8 cellular contexts compared by ENCODE assay signal in genomic region chr9:122122903-122123632, GRCh38. TPM values are rescaled to one million over a fixed set of nuclear protein-coding genes. Genes with fewer than 3 reads are reported as not detected.
DNase-seq lines count a peak whose midpoint lies in the region; ATAC-seq and TF ChIP-seq lines count a peak whose summit lies in the region.

No MANE protein-coding gene starts in this region.

- H3K27ac Mint-ChIP-seq in neural progenitor cell, result peak overlapping the region; percentile 42

- no peak for TF ChIP-seq POLR2A in stomach (IDR thresholded peaks at IDR 0.05)

- H3K9me3 ChIP-seq in OCI-LY1 (ENCODE audit: low read length) (no peaks in the 10 kb centered on the region), fibroblast of lung (ENCODE audit: control insufficient read depth, insufficient read depth, low read depth, low read length) (no peaks in the 10 kb centered on the region), neural progenitor cell (ENCODE audit: low read depth) (no peaks in the 10 kb centered on the region), stomach (no peaks in the 10 kb centered on the region)

- peak; percentile 99 for TF ChIP-seq CTCF in OCI-LY1 (IDR thresholded peaks at IDR 0.05; ENCODE audit: low read length)
- peak; percentile 99 to 100 for TF ChIP-seq CTCF in fibroblast of lung (conservative IDR thresholded peaks at IDR 0.05 in 1 of 2, IDR thresholded peaks at IDR 0.05 in 1 of 2; ENCODE audit: low read depth in 1 of 2, low read length in 2 of 2)
- TF ChIP-seq CTCF in neural progenitor cell (IDR thresholded peaks at IDR 0.05), result peak; percentile 100
- TF ChIP-seq CTCF in stomach (IDR thresholded peaks at IDR 0.05), result peak in 6 of 7 experiments; percentile 75 to 97 (median 95)

- peaks cover 17% of the 10 kb centered on the region; the same call in 1 of the 2 replicates for H3K27me3 ChIP-seq in OCI-LY1 (ENCODE audit: insufficient read depth, low read length)
- H3K27me3 ChIP-seq in fibroblast of lung (ENCODE audit: control insufficient read depth, insufficient read depth, low read length), result no peaks in the 10 kb centered on the region
- H3K27me3 ChIP-seq in neural progenitor cell, result peaks cover 48% of the 10 kb centered on the region
- peaks cover 0 to 29% (median 20%) of the 10 kb centered on the region in 3 donors for H3K27me3 ChIP-seq in stomach

- H3K27ac ChIP-seq in OCI-LY1 (ENCODE audit: low read depth, low read length, poor library complexity, severe bottlenecking) (no peak overlapping the region), fibroblast of lung (ENCODE audit: insufficient read depth, low read length) (no peak overlapping the region), neural progenitor cell (no peak overlapping the region), stomach (no peak overlapping the region)

- H3K36me3 ChIP-seq in OCI-LY1 (ENCODE audit: insufficient read depth, low read length), result no peaks in the 10 kb centered on the region
- no peaks in the 10 kb centered on the region for H3K36me3 ChIP-seq in fibroblast of lung (ENCODE audit: control insufficient read depth, insufficient read depth, low read length)
- H3K36me3 ChIP-seq in neural progenitor cell, result no peaks in the 10 kb centered on the region
- no peaks in the 10 kb centered on the region for H3K36me3 ChIP-seq in stomach

- H3K79me2 ChIP-seq in OCI-LY1 (ENCODE audit: insufficient read depth, low read length) (no peaks in the 10 kb centered on the region), fibroblast of lung (ENCODE audit: control insufficient read depth, insufficient read depth, low read length) (no peaks in the 10 kb centered on the region), neural progenitor cell (ENCODE audit: low read depth) (no peaks in the 10 kb centered on the region)

- 23 to 29% (median 26%) methylated on average over 13 of the region's 13 CpGs for WGBS in stomach, 5 donors

- H4K20me1 ChIP-seq in OCI-LY1 (ENCODE audit: insufficient read depth, low read length) (no peaks in the 10 kb centered on the region), fibroblast of lung (ENCODE audit: control insufficient read depth, extremely low read depth, insufficient read depth, low read length) (no peaks in the 10 kb centered on the region), neural progenitor cell (ENCODE audit: low read depth) (peaks cover 6% of the 10 kb centered on the region)

- H3K9ac ChIP-seq in OCI-LY1 (ENCODE audit: low read length) (no peak overlapping the region), fibroblast of lung (ENCODE audit: insufficient read depth, low read length) (no peak overlapping the region), neural progenitor cell (no peak overlapping the region)

- H3K27me3 Mint-ChIP-seq in neural progenitor cell (ENCODE audit: insufficient read depth, low read depth), result peaks cover 34% of the 10 kb centered on the region

- no peak overlapping the region for H3K4me3 Mint-ChIP-seq in neural progenitor cell

- H3K36me3 Mint-ChIP-seq in neural progenitor cell, result no peaks in the 10 kb centered on the region

- H3K4me1 ChIP-seq in OCI-LY1 (ENCODE audit: insufficient read depth, low read length, severe bottlenecking) (peaks cover 11% of the 10 kb centered on the region), fibroblast of lung (ENCODE audit: control insufficient read depth, extremely low read depth, insufficient read depth, low read length) (peaks cover 10% of the 10 kb centered on the region), neural progenitor cell (peaks cover 10% of the 10 kb centered on the region), stomach (peaks cover 15 to 26% (median 19%) of the 10 kb centered on the region in 4 donors)

- no peaks in the 10 kb centered on the region for H3K9me3 Mint-ChIP-seq in neural progenitor cell

- H3K4me3 ChIP-seq in OCI-LY1 (ENCODE audit: low read depth, low read length, poor library complexity, severe bottlenecking) (no peak overlapping the region), fibroblast of lung (replicated peaks in 1 of 4; ENCODE audit: control extremely low read depth in 1 of 4, insufficient read depth in 1 of 4, low read depth in 3 of 4, low read length in 4 of 4) (no peak overlapping the region), neural progenitor cell (no peak overlapping the region), stomach (no peak overlapping the region)

- H3K4me2 ChIP-seq in OCI-LY1 (ENCODE audit: low read length), result no peak overlapping the region; the same call in 1 of the 2 replicates
- H3K4me2 ChIP-seq in fibroblast of lung (ENCODE audit: extremely low read depth, insufficient read depth, low read length), result no peak overlapping the region
- H3K4me2 ChIP-seq in neural progenitor cell, result no peak overlapping the region

- DNase-seq in DMS53 (lab: John Stamatoyannopoulos, UW) (peak; percentile 81), activated T-cell treated with anti-CD3 and anti-CD28 coated beads for 48 hours (ENCODE audit: low read depth) (peak; percentile 64), fibroblast of lung (ENCODE audit: low read depth in 2 of 2) (peak; percentile 39 to 74), neural progenitor cell (ENCODE audit: low spot score) (peak; percentile 77), stomach (peak; percentile 76)

- intact Hi-C loops in stomach (cut with DNase I; ENCODE audit: low total_unique reads), result loop anchor here (10.0 kb wide), 2 partner anchors 142 to 322 kb away; partner anchors contain the start of genes MRRF and RBM18

- TF ChIP-seq EP300 in stomach (IDR thresholded peaks at IDR 0.05), result no peak

- H3F3A ChIP-seq in OCI-LY1 (ENCODE audit: insufficient read depth, low read length) (no peaks in the 10 kb centered on the region), neural progenitor cell (ENCODE audit: low read depth) (no peaks in the 10 kb centered on the region)

- H2AFZ ChIP-seq in OCI-LY1 (ENCODE audit: low read length) (no peak overlapping the region), fibroblast of lung (ENCODE audit: low read length) (no peak overlapping the region), neural progenitor cell (replicated peaks) (no peak overlapping the region)

- H3K9me2 ChIP-seq in OCI-LY1 (ENCODE audit: low read depth, low read length), result no peaks in the 10 kb centered on the region

- ATAC-seq in HG03095 (IDR thresholded peaks at IDR 0.05; ENCODE audit: unreplicated experiment), result peak; percentile 47
- no peak for ATAC-seq in HG02571 (IDR thresholded peaks at IDR 0.05; ENCODE audit: unreplicated experiment)

- H3K4me1 Mint-ChIP-seq in neural progenitor cell, result peaks cover 17% of the 10 kb centered on the region

RNA-seq across cellular contexts. Expression of gene TTLL11, which starts 30.0 kb away (rescaled TPM):
- 3.9 and 4.8 TPM in 2 replicates for total RNA-seq in fibroblast of lung
- 3.9 and 5.4 TPM in 2 replicates for polyA plus RNA-seq in fibroblast of lung
- polyA plus RNA-seq in fibroblast of lung (2012), result 3.7 and 4.9 TPM in 2 replicates
- 3.8 and 9.6 TPM in 2 replicates for polyA minus RNA-seq in fibroblast of lung (ENCODE audit: low replicate concordance)
- total RNA-seq in neural progenitor cell (ENCODE audit: low replicate concordance), result 0.75 and 0.84 TPM in 2 replicates
- 10 to 100 TPM in 3 of 5 donors, 1 to 10 TPM in 2; 4.2 to 18.2 (median 10.4) TPM for total RNA-seq in stomach
- 10 to 100 TPM in 1 of 3 donors, 1 to 10 TPM in 2; 3.6 to 11.0 (median 8.3) TPM for polyA plus RNA-seq in stomach

RNA-seq across cellular contexts. Expression of gene NDUFA8, which starts 36.5 kb away (rescaled TPM):
- total RNA-seq in fibroblast of lung (26.6 and 29.0 TPM in 2 replicates), neural progenitor cell (ENCODE audit: low replicate concordance) (33.6 and 49.6 TPM in 2 replicates), stomach (10 to 100 TPM; 10.5 to 75.5 (median 30.1) TPM)
- polyA plus RNA-seq in fibroblast of lung (90.2 and 105 TPM in 2 replicates), stomach (100 to 1,000 TPM in 2 of 3 donors, 10 to 100 TPM in 1; 84.6 to 130 (median 112) TPM)
- polyA plus RNA-seq in fibroblast of lung (2012), result 92.1 and 107 TPM in 2 replicates
- polyA minus RNA-seq in fibroblast of lung (ENCODE audit: low replicate concordance), result 24.0 and 24.2 TPM in 2 replicates

RNA-seq across cellular contexts. Expression of gene MORN5, which starts 36.6 kb away (rescaled TPM):
- 0.33 and 0.51 TPM in 2 replicates for total RNA-seq in fibroblast of lung
- polyA plus RNA-seq in fibroblast of lung, result not detected in 2 replicates
- not detected in 2 replicates for polyA plus RNA-seq in fibroblast of lung (2012)
- not detected in 2 replicates for polyA minus RNA-seq in fibroblast of lung (ENCODE audit: low replicate concordance)
- total RNA-seq in neural progenitor cell (ENCODE audit: low replicate concordance), result 1.7 and 3.7 TPM in 2 replicates
- 10 to 100 TPM in 2 of 5 donors, not detected in 3; 13.6 to 80.4 TPM for total RNA-seq in stomach
- 1 to 10 TPM in 1 of 3 donors, not detected in 2; 3.3 TPM for polyA plus RNA-seq in stomach
